ENCODE assay signal across 19 cellular contexts in the genomic region with DNA sequence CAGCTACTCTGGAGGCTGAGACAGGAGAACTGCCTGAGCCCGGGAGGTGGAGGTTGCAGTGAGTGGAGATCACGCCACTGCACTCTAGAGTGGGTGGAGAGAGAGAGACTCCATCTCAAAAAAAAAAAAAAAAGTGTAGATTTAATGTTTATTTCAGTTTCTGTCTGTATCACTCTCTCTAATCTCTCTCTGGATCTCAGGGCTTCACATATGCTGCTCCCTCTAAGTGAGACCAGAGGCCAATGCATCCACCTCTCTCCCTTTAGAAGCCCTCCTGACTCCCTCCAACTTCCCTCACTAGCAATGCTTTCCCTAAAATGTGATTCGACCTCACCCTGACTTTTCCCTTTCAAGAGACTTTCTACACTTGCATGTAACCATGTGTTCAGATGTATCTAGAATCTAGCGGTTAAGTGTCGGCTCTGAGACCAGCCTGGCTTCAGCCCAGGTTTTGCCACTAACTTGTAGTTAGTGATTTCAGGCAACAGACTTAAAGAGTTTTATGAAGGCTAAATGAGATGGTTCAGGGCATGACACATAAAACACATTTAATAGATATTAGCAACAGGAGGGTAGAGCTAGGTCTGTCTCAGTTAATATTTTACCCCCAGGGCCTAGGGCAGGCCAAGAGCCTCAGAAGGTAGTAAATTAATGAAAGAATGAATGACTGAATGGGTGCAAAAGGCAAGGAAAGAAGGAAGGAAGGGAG.
DNase-seq lines count a peak whose midpoint lies in the region; ATAC-seq and TF ChIP-seq lines count a peak whose summit lies in the region.
"Had no signal": no experiment of that assay in that cellular context is flagged by ENCODE, and none has a peak within 500 bp of the region (broad histone marks: within the 10 kb centered on the region; RNA-seq: fewer than 3 reads in every experiment).

No MANE protein-coding gene starts in this region.

- H3K4me1 Mint-ChIP-seq in T-helper 2 cell treated with Interferon-gamma antibody and Interleukin-4, amounts not matched to agents 5 μg/mL and 100 μg/mL, for 36 hours (ENCODE audit: low read depth), result peaks cover 4% of the 10 kb centered on the region
- H3K4me1 Mint-ChIP-seq in nephron (peaks cover 11% of the 10 kb centered on the region), mesothelial cell of epicardium (no peaks in the 10 kb centered on the region)

- peak overlapping the region; percentile 24 for H3K27ac Mint-ChIP-seq in T-helper 2 cell treated with Interferon-gamma antibody and Interleukin-4, amounts not matched to agents 5 μg/mL and 100 μg/mL, for 36 hours
- H3K27ac Mint-ChIP-seq in nephron, result peak overlapping the region; percentile 78 to 93 (median 88)
- no peak overlapping the region for H3K27ac Mint-ChIP-seq in mesothelial cell of epicardium
- H3K27ac Mint-ChIP-seq: GM23338, HFFc6 had no signal

- no peaks in the 10 kb centered on the region for H3K27me3 Mint-ChIP-seq in T-helper 2 cell treated with Interferon-gamma antibody and Interleukin-4, amounts not matched to agents 5 μg/mL and 100 μg/mL, for 36 hours (ENCODE audit: low read depth)
- peaks cover 3% of the 10 kb centered on the region for H3K27me3 Mint-ChIP-seq in nephron (ENCODE audit: low read depth)
- no peaks in the 10 kb centered on the region for H3K27me3 Mint-ChIP-seq in mesothelial cell of epicardium (ENCODE audit: low read depth)

- no peak overlapping the region for H3K4me3 Mint-ChIP-seq in T-helper 2 cell treated with Interferon-gamma antibody and Interleukin-4, amounts not matched to agents 5 μg/mL and 100 μg/mL, for 36 hours
- peak overlapping the region in 1 of 3 experiments; percentile 0 for H3K4me3 Mint-ChIP-seq in nephron
- H3K4me3 Mint-ChIP-seq in mesothelial cell of epicardium, result no peak overlapping the region
- H3K4me3 Mint-ChIP-seq: GM23338, H9, HFFc6 had no signal

- TF ChIP-seq CTCF in nephron (IDR thresholded peaks at IDR 0.05; ENCODE audit: unreplicated experiment in 3 of 3) (no peak), mesothelial cell of epicardium (IDR thresholded peaks at IDR 0.05; ENCODE audit: unreplicated experiment) (no peak)

- DNase-seq in Caki2 (ENCODE audit: low read depth) (peak; percentile 86), kidney glomerular epithelial cell (lab: John Stamatoyannopoulos, UW) (peak; percentile 71), mesothelial cell of epicardium (ENCODE audit: low spot score in 2 of 2, unreplicated experiment in 2 of 2) (no peak), DMS153 treated with DMSO at 0.1 percent for 48 hours (lab: John Stamatoyannopoulos, UW; ENCODE audit: unreplicated experiment) (no peak)
- DNase-seq in T-helper 2 cell treated with Interferon-gamma antibody and Interleukin-4, amounts not matched to agents 5 μg/mL and 100 μg/mL, for 36 hours (ENCODE audit: low spot score), result no peak
- no peak for DNase-seq in activated CD4-positive, alpha-beta T cell treated with anti-CD3 and anti-CD28 coated beads, Interleukin-2, amount 50 U/mL, for 1 hour
- DNase-seq: 8988T, DMS53, H9, HFFc6, NCI-H1048, NCI-H1694, NCI-H2029 treated with DMSO at 0.1 percent for 48 hours, NCI-H446 treated with DMSO at 0.1 percent for 48 hours, NCI-H526 treated with DMSO at 0.1 percent for 48 hours, SIG-M5 had no signal

- peaks cover 31% of the 10 kb centered on the region for H3K9me3 Mint-ChIP-seq in T-helper 2 cell treated with Interferon-gamma antibody and Interleukin-4, amounts not matched to agents 5 μg/mL and 100 μg/mL, for 36 hours
- peaks cover 3% of the 10 kb centered on the region for H3K9me3 Mint-ChIP-seq in nephron
- H3K9me3 Mint-ChIP-seq in mesothelial cell of epicardium, result no peaks in the 10 kb centered on the region
- H3K9me3 Mint-ChIP-seq: GM23338, H9 had no signal

- in situ Hi-C loops in Caki2 (cut with HindIII; ENCODE audit: low pct_unique_long_range_greater_than_20kb, low sequenced_read_pairs), result no loop called here

- ATAC-seq in GM21717 (IDR thresholded peaks at IDR 0.05; ENCODE audit: unreplicated experiment), result no peak
- ATAC-seq: GM23338 had no signal

- H3K36me3 Mint-ChIP-seq in T-helper 2 cell treated with Interferon-gamma antibody and Interleukin-4, amounts not matched to agents 5 μg/mL and 100 μg/mL, for 36 hours (ENCODE audit: low read depth), result peaks cover 2% of the 10 kb centered on the region
- H3K36me3 Mint-ChIP-seq in nephron (ENCODE audit: low read depth), result peaks cover 12% of the 10 kb centered on the region
- H3K36me3 Mint-ChIP-seq in mesothelial cell of epicardium, result no peaks in the 10 kb centered on the region

Comparison
In these comparisons a context has a peak if more than half of its experiments do, and no peak if none do; other contexts are left out.
1. DNase-seq: peak in Caki2 (single experiment) and kidney glomerular epithelial cell (single experiment); none in T-helper 2 cell treated with Interferon-gamma antibody and Interleukin-4, amounts not matched to agents 5 μg/mL and 100 μg/mL, for 36 hours (single experiment), mesothelial cell of epicardium (0 of 2), activated CD4-positive, alpha-beta T cell treated with anti-CD3 and anti-CD28 coated beads, Interleukin-2, amount 50 U/mL, for 1 hour (single experiment) and DMS153 treated with DMSO at 0.1 percent for 48 hours (single experiment).